ENCODE assay signal across 8 cellular contexts in the genomic region with DNA sequence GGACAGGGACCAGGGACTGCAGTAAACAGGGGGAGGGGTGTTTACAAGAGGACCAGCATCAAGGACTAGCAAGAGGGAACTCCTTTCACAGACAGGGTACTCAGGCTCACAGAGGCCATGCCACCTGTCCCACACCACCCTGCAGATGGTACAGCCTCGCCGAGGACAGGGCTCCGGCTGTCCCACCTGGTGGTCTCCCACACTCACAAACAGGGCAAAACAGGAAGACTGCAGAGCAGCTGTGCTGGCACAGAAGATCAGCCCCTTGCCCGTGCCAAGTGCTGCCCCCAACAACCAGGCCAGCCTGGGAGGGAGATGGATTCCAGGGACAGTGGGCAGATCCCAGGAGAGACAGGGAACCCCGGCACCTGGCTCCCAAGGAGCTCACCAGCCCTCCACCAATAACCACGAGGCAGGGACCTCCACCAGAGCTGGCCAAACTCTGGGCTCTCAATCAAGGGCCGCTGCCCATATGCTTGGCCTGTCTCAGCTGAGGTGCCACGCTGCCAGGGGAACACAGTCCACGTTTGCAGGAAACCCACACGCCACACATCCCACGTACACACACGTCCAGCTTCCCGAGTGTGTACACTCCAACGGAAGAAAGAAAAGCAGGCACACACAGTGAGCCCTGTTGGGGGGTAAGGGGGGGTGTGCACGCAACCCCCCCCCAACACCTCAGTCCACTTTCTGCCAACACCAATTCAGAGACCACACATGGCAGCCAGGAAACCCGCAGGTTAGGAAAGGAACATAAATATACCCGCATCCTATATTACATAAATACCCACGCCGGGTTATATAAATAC. TPM values are rescaled to one million over a fixed set of nuclear protein-coding genes. Genes with fewer than 3 reads are reported as not detected.
DNase-seq lines count a peak whose midpoint lies in the region; FAIRE-seq and TF ChIP-seq lines count a peak whose summit lies in the region.

No MANE protein-coding gene starts in this region.

- DNase-seq in GM12892 (ENCODE audit: insufficient read length) (no peak), coronary artery (ENCODE audit: low spot score) (no peak), DMS153 (lab: John Stamatoyannopoulos, UW) (no peak), NCI-H1694 treated with DMSO at 0.1 percent for 48 hours (lab: John Stamatoyannopoulos, UW) (no peak), HPDE6-E6E7 (ENCODE audit: extremely low spot score) (no peak)
- DNase-seq in activated CD4-positive, alpha-beta T cell treated with anti-CD3 and anti-CD28 coated beads, Interleukin-2, amount 50 U/mL, for 1 hour, result no peak

- H3K27me3 ChIP-seq in OCI-LY3 (ENCODE audit: low read depth, low read length) (no peaks in the 10 kb centered on the region), muscle layer of duodenum (ENCODE audit: low read depth, low read length) (no peaks in the 10 kb centered on the region)

- H3K9me3 ChIP-seq in OCI-LY3 (ENCODE audit: insufficient read depth, low read length) (no peaks in the 10 kb centered on the region), muscle layer of duodenum (ENCODE audit: control insufficient read depth in 1 of 2, low read length in 2 of 2) (no peaks in the 10 kb centered on the region)

- H3K79me2 ChIP-seq in OCI-LY3 (ENCODE audit: low read length), result peaks cover 79% of the 10 kb centered on the region

- H3K27ac ChIP-seq in OCI-LY3 (ENCODE audit: low read length) (peak overlapping the region; percentile 75), coronary artery (peak overlapping the region; percentile 97 to 99), muscle layer of duodenum (ENCODE audit: low read length) (peak overlapping the region; percentile 89)

- peak; percentile 21 for FAIRE-seq in GM12892 (lab: Jason Lieb, UNC)

- H3K9ac ChIP-seq in OCI-LY3 (ENCODE audit: low read length), result peak overlapping the region; percentile 92

- peak overlapping the region; percentile 94 for H3K4me3 ChIP-seq in OCI-LY3 (ENCODE audit: low read length)
- H3K4me3 ChIP-seq in coronary artery, result peak overlapping the region; percentile 96
- peak overlapping the region; percentile 66 to 84 for H3K4me3 ChIP-seq in muscle layer of duodenum (ENCODE audit: low read depth in 1 of 2, low read length in 2 of 2)

- peak overlapping the region; percentile 93 for H3K4me2 ChIP-seq in OCI-LY3 (ENCODE audit: low read length)

- H2AFZ ChIP-seq in OCI-LY3 (ENCODE audit: low read depth, low read length), result no peak overlapping the region

- H3K4me1 ChIP-seq in OCI-LY3 (ENCODE audit: low read length) (peaks cover 64% of the 10 kb centered on the region), muscle layer of duodenum (ENCODE audit: control insufficient read depth in 1 of 2, insufficient read depth in 2 of 2, low read length in 2 of 2) (peaks cover 19 to 59% of the 10 kb centered on the region in 2 donors)

- TF ChIP-seq CTCF in OCI-LY3 (IDR thresholded peaks at IDR 0.05; ENCODE audit: low read depth, low read length) (no peak), coronary artery (IDR thresholded peaks at IDR 0.05) (no peak)

- H3K36me3 ChIP-seq in OCI-LY3 (replicated peaks; ENCODE audit: low read depth, low read length) (peaks cover 33% of the 10 kb centered on the region), muscle layer of duodenum (ENCODE audit: control insufficient read depth in 1 of 2, insufficient read depth in 2 of 2, low read length in 2 of 2) (peaks cover 0 to 13% of the 10 kb centered on the region in 2 donors)

- no peak for TF ChIP-seq POLR2A in GM12892 (IDR thresholded peaks at IDR 0.05; ENCODE audit: low read depth, low read length)

- peaks cover 63% of the 10 kb centered on the region for H4K20me1 ChIP-seq in OCI-LY3 (ENCODE audit: insufficient read depth, low read length)

RNA-seq across cellular contexts. Expression of gene CSNK1E, which starts 2.0 kb away (rescaled TPM):
- polyA plus RNA-seq in GM12892 (2012; ENCODE audit: missing spikeins), result 53.9 TPM

RNA-seq across cellular contexts. Expression of gene TMEM184B, which starts 42.4 kb away (rescaled TPM):
- 3.6 TPM for polyA plus RNA-seq in GM12892 (2012; ENCODE audit: missing spikeins)
